Comparison of ENCODE assay signal across 1 cellular context in genomic region chr2:105335469-105335868, GRCh38.
TF ChIP-seq lines count a peak whose summit lies in the region.

No MANE protein-coding gene starts in this region.

TF ChIP-seq in GM23338, 12 proteins besides CTCF, POLR2A, EP300 and RAD21:
- no peak for TF ChIP-seq REST (IDR thresholded peaks at IDR 0.05; ENCODE audit: unreplicated experiment)
- no peak for TF ChIP-seq STAT1 (IDR thresholded peaks at IDR 0.05; ENCODE audit: unreplicated experiment)
- TF ChIP-seq JUNB (IDR thresholded peaks at IDR 0.05; ENCODE audit: unreplicated experiment), result no peak
- TF ChIP-seq EZH2 (IDR thresholded peaks at IDR 0.05; ENCODE audit: low read depth, unreplicated experiment), result no peak
- no peak for TF ChIP-seq CREB1 (CRISPR knock-in tag; IDR thresholded peaks at IDR 0.05; ENCODE audit: low read depth)
- TF ChIP-seq NANOG (IDR thresholded peaks at IDR 0.05; ENCODE audit: borderline replicate concordance), result no peak
- TF ChIP-seq POLR2AphosphoS5 (IDR thresholded peaks at IDR 0.05; ENCODE audit: low read depth), result no peak
- no peak for TF ChIP-seq ZNF331 (CRISPR knock-in tag; IDR thresholded peaks at IDR 0.05; ENCODE audit: low read depth)
- TF ChIP-seq ZNF462 (CRISPR knock-in tag; IDR thresholded peaks at IDR 0.05), result no peak
